8 cellular contexts compared by ENCODE assay signal in genomic region chr20:18496042-18496441, GRCh38. TPM values are rescaled to one million over a fixed set of nuclear protein-coding genes. Genes with fewer than 3 reads are reported as not detected.
A peak's percentile ranks its signal among the peaks of the same experiment; 100 is the strongest.
DNase-seq lines count a peak whose midpoint lies in the region; ATAC-seq, FAIRE-seq and TF ChIP-seq lines count a peak whose summit lies in the region.

No MANE protein-coding gene starts in this region.

- H3K4me1 ChIP-seq in heart left ventricle, result peaks cover 3 to 16% (median 13%) of the 10 kb centered on the region in 12 donors
- peaks cover 9% of the 10 kb centered on the region for H3K4me1 ChIP-seq in keratinocyte (ENCODE audit: control insufficient read depth, extremely low read depth, insufficient read depth, low read length)
- H3K4me1 ChIP-seq in vagina, result peaks cover 18% of the 10 kb centered on the region

- dilution Hi-C loops in keratinocyte (cut with MboI; ENCODE audit: extremely low pct_ligation_motif_present, low sequenced_read_pairs), result no loop called here

- POLR2A ChIA-PET in activated B cell treated with CpG ODN at 0.5 μM for 24 hours (lab: Charles Lee), result interaction anchor here (0.6 to 4.5 kb wide), 3 partner anchors 12 to 32 kb away, joined by 3 to 123 read pairs (median 32); partner anchors contain the start of genes DZANK1, POLR3F and SEC23B

- H3K79me2 ChIP-seq in keratinocyte (ENCODE audit: control insufficient read depth, insufficient read depth, low read length), result no peaks in the 10 kb centered on the region

- H3K27me3 Mint-ChIP-seq in activated B cell treated with CpG ODN at 0.5 μM for 24 hours, result no peaks in the 10 kb centered on the region

- H3K4me2 ChIP-seq in keratinocyte (ENCODE audit: control insufficient read depth, extremely low read depth, insufficient read depth, low read depth, low read length), result peak overlapping the region; percentile 88

- peaks cover 16% of the 10 kb centered on the region for H3K4me1 Mint-ChIP-seq in activated B cell treated with CpG ODN at 0.5 μM for 24 hours

- H3K36me3 Mint-ChIP-seq in activated B cell treated with CpG ODN at 0.5 μM for 24 hours (ENCODE audit: low read depth), result peaks cover 30% of the 10 kb centered on the region

- H4K20me1 ChIP-seq in keratinocyte (ENCODE audit: control insufficient read depth, extremely low read depth, insufficient read depth, low read length), result no peaks in the 10 kb centered on the region

- H3K9me3 ChIP-seq in heart left ventricle (no peaks in the 10 kb centered on the region), keratinocyte (ENCODE audit: control insufficient read depth, low read depth, low read length) (no peaks in the 10 kb centered on the region), vagina (no peaks in the 10 kb centered on the region)

- intact Hi-C loops in heart left ventricle (cut with DNase I) (loop anchor here in 2 of 10 donors (2.0 to 10.0 kb wide), 2 partner anchors 29 to 299 kb away; partner anchors contain the start of genes DZANK1 (in 2 of the 2) and POLR3F (in 2 of the 2)), left cardiac atrium (cut with DNase I) (no loop called here), activated B cell treated with CpG ODN at 0.5 μM for 24 hours (cut with micrococcal nuclease) (loop anchor here (2.0 kb wide), 2 partner anchors 359 to 813 kb away; partner anchors contain the start of genes KAT14, PET117 and RRBP1), vagina (cut with DNase I) (no loop called here)

- H3K27ac ChIP-seq in heart left ventricle (peak overlapping the region in 2 of 12 donors; percentile 75 to 76), keratinocyte (ENCODE audit: control insufficient read depth, insufficient read depth, low read length) (peak overlapping the region; percentile 62), vagina (no peak overlapping the region)

- no peak for DNase-seq in heart left ventricle
- DNase-seq in left cardiac atrium, result no peak
- DNase-seq in activated B cell treated with CpG ODN at 0.5 μM for 24 hours, result no peak
- no peak for DNase-seq in keratinocyte (ENCODE audit: low read depth, low spot score)
- DNase-seq in vagina (ENCODE audit: extremely low spot score in 2 of 2), result no peak
- DNase-seq in GM13976 (ENCODE audit: low spot score), result no peak
- no peak for DNase-seq in activated effector memory CD4-positive, alpha-beta T cell treated with anti-CD3 and anti-CD28 coated beads, Interleukin-2, amount 50 U/mL, for 16 hours
- DNase-seq in AML-193 (lab: John Stamatoyannopoulos, UW), result no peak

- 14 to 23% (median 16%) methylated on average over 7 of the region's 7 CpGs for WGBS in heart left ventricle, 4 donors

- H2AFZ ChIP-seq in keratinocyte (ENCODE audit: control insufficient read depth, low read length), result peak overlapping the region; percentile 100

- H3K27me3 ChIP-seq in heart left ventricle, result no peaks in the 10 kb centered on the region
- no peaks in the 10 kb centered on the region for H3K27me3 ChIP-seq in keratinocyte (ENCODE audit: control insufficient read depth, extremely low read depth, insufficient read depth, low read length)
- H3K27me3 ChIP-seq in vagina, result no peaks in the 10 kb centered on the region

- H3K27ac Mint-ChIP-seq in activated B cell treated with CpG ODN at 0.5 μM for 24 hours, result peak overlapping the region; percentile 35

- ATAC-seq in heart left ventricle (no peak), left cardiac atrium (no peak), activated B cell treated with CpG ODN at 0.5 μM for 24 hours (ENCODE audit: low read depth) (no peak)

- no peaks in the 10 kb centered on the region for H3K9me3 Mint-ChIP-seq in activated B cell treated with CpG ODN at 0.5 μM for 24 hours

- in situ Hi-C loops in GM13976 (cut with MboI; ENCODE audit: low sequenced_read_pairs, unreplicated experiment), result no loop called here

- H3K36me3 ChIP-seq in heart left ventricle, result peaks cover 0 to 24% (median 9%) of the 10 kb centered on the region in 9 donors
- peaks cover 6 to 7% of the 10 kb centered on the region in 2 experiments for H3K36me3 ChIP-seq in keratinocyte (ENCODE audit: control insufficient read depth in 2 of 2, extremely low read depth in 1 of 2, insufficient read depth in 2 of 2, low read length in 2 of 2)
- peaks cover 0 to 15% of the 10 kb centered on the region in 2 donors for H3K36me3 ChIP-seq in vagina

- CTCF ChIA-PET in activated B cell treated with CpG ODN at 0.5 μM for 24 hours (lab: Charles Lee), result interaction anchor here (1.9 kb wide), 1 partner anchor 29 kb away, joined by 5 read pairs; the partner anchor contains the start of genes DZANK1 and POLR3F

- H3K4me3 Mint-ChIP-seq in activated B cell treated with CpG ODN at 0.5 μM for 24 hours, result peak overlapping the region; percentile 99

- H3K9ac ChIP-seq in keratinocyte (ENCODE audit: control insufficient read depth, extremely low read depth, insufficient read depth, low read length), result peak overlapping the region; percentile 84

- no peak for FAIRE-seq in keratinocyte (lab: Jason Lieb, UNC)

- no peaks in the 10 kb centered on the region for H3K9me1 ChIP-seq in keratinocyte (ENCODE audit: control insufficient read depth, extremely low read depth, insufficient read depth, low read length)

- TF ChIP-seq CTCF in heart left ventricle (IDR thresholded peaks at IDR 0.05) (no peak), activated B cell treated with CpG ODN at 0.5 μM for 24 hours (IDR thresholded peaks at IDR 0.05) (no peak), keratinocyte (optimal IDR thresholded peaks at IDR 0.05 in 1 of 3, IDR thresholded peaks at IDR 0.05 in 1 of 3, conservative IDR thresholded peaks at IDR 0.05 in 1 of 3; ENCODE audit: extremely low read depth in 1 of 3, insufficient read depth in 2 of 3, low read length in 3 of 3) (no peak), vagina (IDR thresholded peaks at IDR 0.05) (no peak), GM13976 (IDR thresholded peaks at IDR 0.05; ENCODE audit: borderline replicate concordance, control extremely low read depth, extremely low read depth, insufficient read depth, missing control alignments) (no peak)

- H3K4me3 ChIP-seq in heart left ventricle, result peak overlapping the region in 10 of 12 donors; percentile 67 to 90 (median 76)
- peak overlapping the region; percentile 71 to 95 (median 85) for H3K4me3 ChIP-seq in keratinocyte (ENCODE audit: control insufficient read depth in 2 of 3, extremely low read depth in 1 of 3, insufficient read depth in 2 of 3, low read depth in 1 of 3, low read length in 3 of 3)
- peak overlapping the region; percentile 73 to 82 for H3K4me3 ChIP-seq in vagina

- TF ChIP-seq POLR2A in heart left ventricle (IDR thresholded peaks at IDR 0.05) (no peak), vagina (IDR thresholded peaks at IDR 0.05) (no peak)

RNA-seq across cellular contexts. Expression of gene RBBP9, which starts 1.0 kb away (rescaled TPM):
- 1 to 10 TPM; 4.6 to 9.1 (median 6.2) TPM for total RNA-seq in heart left ventricle
- 1 to 10 TPM; 2.1 to 5.2 TPM for polyA plus RNA-seq in heart left ventricle
- total RNA-seq in left cardiac atrium, result 1 to 10 TPM; 5.1 to 8.9 TPM
- total RNA-seq in activated B cell treated with CpG ODN at 0.5 μM for 24 hours, result 10.6 TPM in 2 replicates
- polyA plus RNA-seq in keratinocyte, result 16.5 to 17.9 TPM (median 17.3 TPM) in 3 replicates
- 1.8 TPM for polyA plus RNA-seq in keratinocyte (2011; ENCODE audit: low read depth)
- 13.2 and 26.6 TPM in 2 replicates for polyA plus RNA-seq in keratinocyte (2011; cell fraction: cytosol; rRNA removed)
- polyA plus RNA-seq in keratinocyte (2011; cell fraction: nucleus; rRNA removed), result 8.4 and 10.5 TPM in 2 replicates
- polyA plus RNA-seq in keratinocyte (2012; ENCODE audit: low replicate concordance), result 5.7 and 12.8 TPM in 2 replicates
- polyA minus RNA-seq in keratinocyte, result 10.1 to 47.0 TPM (median 38.9 TPM) in 3 replicates
- polyA minus RNA-seq in keratinocyte (2011; cell fraction: cytosol; rRNA and poly(A)+ RNA removed), result 13.6 TPM
- 5.1 and 14.7 TPM in 2 replicates for polyA minus RNA-seq in keratinocyte (2011; cell fraction: nucleus; rRNA and poly(A)+ RNA removed)
- 11.0 TPM for total RNA-seq in vagina

RNA-seq across cellular contexts. Expression of gene SEC23B, which starts 11.7 kb away (rescaled TPM):
- total RNA-seq in heart left ventricle (10 to 100 TPM in 7 of 9 donors, 1 to 10 TPM in 2; 8.5 to 29.2 (median 11.9) TPM), left cardiac atrium (10 to 100 TPM; 20.7 to 24.3 TPM), activated B cell treated with CpG ODN at 0.5 μM for 24 hours (52.0 and 56.6 TPM in 2 replicates), vagina (30.7 TPM)
- polyA plus RNA-seq in heart left ventricle (10 to 100 TPM in 1 of 2 donors, 1 to 10 TPM in 1; 1.8 to 17.0 TPM), keratinocyte (96.1 to 104 TPM (median 102 TPM) in 3 replicates)
- 20.3 TPM for polyA plus RNA-seq in keratinocyte (2011; ENCODE audit: low read depth)
- polyA plus RNA-seq in keratinocyte (2011; cell fraction: cytosol; rRNA removed), result 68.8 and 92.4 TPM in 2 replicates
- polyA plus RNA-seq in keratinocyte (2011; cell fraction: nucleus; rRNA removed), result 92.5 and 98.2 TPM in 2 replicates
- polyA plus RNA-seq in keratinocyte (2012; ENCODE audit: low replicate concordance), result 61.1 and 64.5 TPM in 2 replicates
- polyA minus RNA-seq in keratinocyte, result 60.3 to 130 TPM (median 126 TPM) in 3 replicates
- 55.2 TPM for polyA minus RNA-seq in keratinocyte (2011; cell fraction: cytosol; rRNA and poly(A)+ RNA removed)
- 59.2 and 95.7 TPM in 2 replicates for polyA minus RNA-seq in keratinocyte (2011; cell fraction: nucleus; rRNA and poly(A)+ RNA removed)

RNA-seq across cellular contexts. Expression of gene POLR3F, which starts 28.9 kb away (rescaled TPM):
- total RNA-seq in heart left ventricle, result 10 to 100 TPM in 1 of 9 donors, 1 to 10 TPM in 8; 5.9 to 12.0 (median 8.0) TPM
- polyA plus RNA-seq in heart left ventricle, result 10 to 100 TPM in 1 of 2 donors, 1 to 10 TPM in 1; 5.2 to 11.2 TPM
- total RNA-seq in left cardiac atrium, result 1 to 10 TPM; 6.1 to 6.5 TPM
- 13.3 and 14.5 TPM in 2 replicates for total RNA-seq in activated B cell treated with CpG ODN at 0.5 μM for 24 hours
- polyA plus RNA-seq in keratinocyte, result 8.0 to 12.2 TPM (median 12.0 TPM) in 3 replicates
- polyA plus RNA-seq in keratinocyte (2011; ENCODE audit: low read depth), result 7.1 TPM
- polyA plus RNA-seq in keratinocyte (2011; cell fraction: cytosol; rRNA removed), result 6.1 and 12.0 TPM in 2 replicates
- 8.5 and 12.3 TPM in 2 replicates for polyA plus RNA-seq in keratinocyte (2011; cell fraction: nucleus; rRNA removed)
- polyA plus RNA-seq in keratinocyte (2012; ENCODE audit: low replicate concordance), result 4.9 and 11.9 TPM in 2 replicates
- 2.6 to 6.1 TPM (median 3.9 TPM) in 3 replicates for polyA minus RNA-seq in keratinocyte
- 11.3 TPM for polyA minus RNA-seq in keratinocyte (2011; cell fraction: cytosol; rRNA and poly(A)+ RNA removed)
- 7.4 and 12.8 TPM in 2 replicates for polyA minus RNA-seq in keratinocyte (2011; cell fraction: nucleus; rRNA and poly(A)+ RNA removed)
- 8.1 TPM for total RNA-seq in vagina

RNA-seq across cellular contexts. Expression of gene DZANK1, which starts 29.2 kb away (rescaled TPM):
- total RNA-seq in heart left ventricle, result 1 to 10 TPM in 4 of 9 donors, under 1 TPM in 4, not detected in 1; 0.46 to 2.0 (median 0.85) TPM
- polyA plus RNA-seq in heart left ventricle, result under 1 TPM; 0.72 to 0.97 TPM
- total RNA-seq in left cardiac atrium, result 1 to 10 TPM in 1 of 2 donors, under 1 TPM in 1; 0.92 to 1.1 TPM
- total RNA-seq in activated B cell treated with CpG ODN at 0.5 μM for 24 hours, result 5.3 and 6.0 TPM in 2 replicates
- polyA plus RNA-seq in keratinocyte, result 1.7 to 3.4 TPM (median 3.0 TPM) in 3 replicates
- polyA plus RNA-seq in keratinocyte (2011; ENCODE audit: low read depth), result 1.4 TPM
- 1.1 and 1.6 TPM in 2 replicates for polyA plus RNA-seq in keratinocyte (2011; cell fraction: cytosol; rRNA removed)
- 7.2 and 7.4 TPM in 2 replicates for polyA plus RNA-seq in keratinocyte (2011; cell fraction: nucleus; rRNA removed)
- 1.1 and 1.4 TPM in 2 replicates for polyA plus RNA-seq in keratinocyte (2012; ENCODE audit: low replicate concordance)
- 0.79 to 1.8 TPM (median 1.4 TPM) in 3 replicates for polyA minus RNA-seq in keratinocyte
- polyA minus RNA-seq in keratinocyte (2011; cell fraction: cytosol; rRNA and poly(A)+ RNA removed), result not detected
- 1.8 and 3.4 TPM in 2 replicates for polyA minus RNA-seq in keratinocyte (2011; cell fraction: nucleus; rRNA and poly(A)+ RNA removed)
- 2.9 TPM for total RNA-seq in vagina
